ENCODE assay signal across 1 cellular context in the genomic region with DNA sequence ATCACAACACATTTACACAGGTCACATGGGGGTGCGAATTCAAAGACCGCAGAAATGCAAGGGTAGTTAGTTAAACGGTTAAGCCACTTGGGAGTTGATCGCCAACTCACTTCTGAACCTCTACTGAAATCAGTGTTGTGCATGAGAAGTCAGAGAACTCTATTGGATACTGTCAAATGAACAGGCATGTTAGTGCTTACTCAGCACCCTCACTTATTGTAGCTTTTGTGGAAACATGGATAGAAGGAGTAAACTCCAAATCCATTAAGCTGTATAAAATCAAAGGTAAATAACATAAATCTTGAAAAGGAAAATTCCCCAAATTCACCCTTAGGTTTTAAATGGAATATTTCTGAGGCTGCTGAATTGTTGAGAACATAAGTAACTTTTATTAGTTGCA.
TF ChIP-seq lines count a peak whose summit lies in the region.

No MANE protein-coding gene starts in this region.

TF ChIP-seq in HCT116, 20 proteins besides CTCF, POLR2A, EP300 and RAD21 (continued from another document):
- TF ChIP-seq, protein P1, sequence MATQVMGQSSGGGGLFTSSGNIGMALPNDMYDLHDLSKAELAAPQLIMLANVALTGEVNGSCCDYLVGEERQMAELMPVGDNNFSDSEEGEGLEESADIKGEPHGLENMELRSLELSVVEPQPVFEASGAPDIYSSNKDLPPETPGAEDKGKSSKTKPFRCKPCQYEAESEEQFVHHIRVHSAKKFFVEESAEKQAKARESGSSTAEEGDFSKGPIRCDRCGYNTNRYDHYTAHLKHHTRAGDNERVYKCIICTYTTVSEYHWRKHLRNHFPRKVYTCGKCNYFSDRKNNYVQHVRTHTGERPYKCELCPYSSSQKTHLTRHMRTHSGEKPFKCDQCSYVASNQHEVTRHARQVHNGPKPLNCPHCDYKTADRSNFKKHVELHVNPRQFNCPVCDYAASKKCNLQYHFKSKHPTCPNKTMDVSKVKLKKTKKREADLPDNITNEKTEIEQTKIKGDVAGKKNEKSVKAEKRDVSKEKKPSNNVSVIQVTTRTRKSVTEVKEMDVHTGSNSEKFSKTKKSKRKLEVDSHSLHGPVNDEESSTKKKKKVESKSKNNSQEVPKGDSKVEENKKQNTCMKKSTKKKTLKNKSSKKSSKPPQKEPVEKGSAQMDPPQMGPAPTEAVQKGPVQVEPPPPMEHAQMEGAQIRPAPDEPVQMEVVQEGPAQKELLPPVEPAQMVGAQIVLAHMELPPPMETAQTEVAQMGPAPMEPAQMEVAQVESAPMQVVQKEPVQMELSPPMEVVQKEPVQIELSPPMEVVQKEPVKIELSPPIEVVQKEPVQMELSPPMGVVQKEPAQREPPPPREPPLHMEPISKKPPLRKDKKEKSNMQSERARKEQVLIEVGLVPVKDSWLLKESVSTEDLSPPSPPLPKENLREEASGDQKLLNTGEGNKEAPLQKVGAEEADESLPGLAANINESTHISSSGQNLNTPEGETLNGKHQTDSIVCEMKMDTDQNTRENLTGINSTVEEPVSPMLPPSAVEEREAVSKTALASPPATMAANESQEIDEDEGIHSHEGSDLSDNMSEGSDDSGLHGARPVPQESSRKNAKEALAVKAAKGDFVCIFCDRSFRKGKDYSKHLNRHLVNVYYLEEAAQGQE (IDR thresholded peaks at IDR 0.05; ENCODE audit: low read depth): no peak
- TF ChIP-seq FOSL1 (IDR thresholded peaks at IDR 0.05; ENCODE audit: low read depth) (no peak), SRF (IDR thresholded peaks at IDR 0.05; ENCODE audit: low read depth) (no peak), ELF1 (IDR thresholded peaks at IDR 0.05; ENCODE audit: borderline replicate concordance, low read depth) (no peak), CEBPB (IDR thresholded peaks at IDR 0.05; ENCODE audit: low read depth) (no peak), TCF7L2 (IDR thresholded peaks at IDR 0.05; ENCODE audit: borderline replicate concordance, extremely low read depth, insufficient read depth, insufficient read length) (no peak)
